In genomic region chr21:43772368-43772870, GRCh38 we compare ENCODE assay signal across 19 cellular contexts. TPM values are rescaled to one million over a fixed set of nuclear protein-coding genes. Genes with fewer than 3 reads are reported as not detected.
A peak's percentile ranks its signal among the peaks of the same experiment; 100 is the strongest.
DNase-seq lines count a peak whose midpoint lies in the region; ATAC-seq and TF ChIP-seq lines count a peak whose summit lies in the region.
"Had no signal": no experiment of that assay in that cellular context is flagged by ENCODE, and none has a peak within 500 bp of the region (broad histone marks: within the 10 kb centered on the region; RNA-seq: fewer than 3 reads in every experiment).

No MANE protein-coding gene starts in this region.

- no peak for TF ChIP-seq EP300 in suprapubic skin (IDR thresholded peaks at IDR 0.05)

- no peaks in the 10 kb centered on the region for H3K27me3 Mint-ChIP-seq in activated CD4-positive, alpha-beta T cell treated with anti-CD3 and anti-CD28 coated beads, Interleukin-2, amount 10 ng/mL, durations not matched to agents 7 days and 5 days

- ATAC-seq in mucosa of descending colon (no peak), HG02973 (IDR thresholded peaks at IDR 0.05; ENCODE audit: unreplicated experiment) (no peak)

- no peak overlapping the region for H3K4me2 ChIP-seq in PC-9

- H3K27ac Mint-ChIP-seq in activated CD4-positive, alpha-beta T cell treated with anti-CD3 and anti-CD28 coated beads, Interleukin-2, amount 10 ng/mL, durations not matched to agents 7 days and 5 days: peak overlapping the region; percentile 50

- peaks cover 34% of the 10 kb centered on the region for H3K79me2 ChIP-seq in PC-9 (ENCODE audit: low read depth)

- no peaks in the 10 kb centered on the region for H3K27me3 ChIP-seq in PC-9 (ENCODE audit: insufficient read depth, low read depth)
- no peaks in the 10 kb centered on the region for H3K27me3 ChIP-seq in suprapubic skin
- H3K27me3 ChIP-seq: MG63 had no signal

- POLR2A ChIA-PET in activated CD4-positive, alpha-beta T cell treated with anti-CD3 and anti-CD28 coated beads, Interleukin-2, amount 10 ng/mL, durations not matched to agents 7 days and 5 days (lab: Charles Lee): no interaction called here
- POLR2A ChIA-PET in PC-9 (lab: Charles Lee; ENCODE audit: unreplicated experiment): interaction anchor here (0.7 kb wide), 1 partner anchor 31 kb away, joined by 3 read pairs; no protein-coding TSS in a partner anchor

- no peaks in the 10 kb centered on the region for H3K9me2 ChIP-seq in PC-9 (ENCODE audit: insufficient read depth)

- H3K9me3 ChIP-seq in PC-9 (ENCODE audit: insufficient read depth, low read depth): no peaks in the 10 kb centered on the region
- H3K9me3 ChIP-seq in mucosa of descending colon: no peaks in the 10 kb centered on the region
- no peaks in the 10 kb centered on the region for H3K9me3 ChIP-seq in suprapubic skin
- H3K9me3 ChIP-seq: MG63 had no signal

- CTCF ChIA-PET in activated CD4-positive, alpha-beta T cell treated with anti-CD3 and anti-CD28 coated beads, Interleukin-2, amount 10 ng/mL, durations not matched to agents 7 days and 5 days (lab: Charles Lee): interaction anchor here (0.6 to 1.6 kb wide), 5 partner anchors 9 to 191 kb away, joined by 3 to 4 read pairs (median 3); partner anchors contain the start of gene RRP1
- CTCF ChIA-PET in PC-9 (lab: Charles Lee): no interaction called here

- peaks cover 4% of the 10 kb centered on the region for H3K9me3 Mint-ChIP-seq in activated CD4-positive, alpha-beta T cell treated with anti-CD3 and anti-CD28 coated beads, Interleukin-2, amount 10 ng/mL, durations not matched to agents 7 days and 5 days

- 75% methylated on average over 7 of the region's 7 CpGs for WGBS in suprapubic skin

- peaks cover 42% of the 10 kb centered on the region for H3K4me1 ChIP-seq in PC-9 (replicated peaks; ENCODE audit: insufficient read depth)
- H3K4me1 ChIP-seq in mucosa of descending colon (ENCODE audit: low read depth): peaks cover 19% of the 10 kb centered on the region
- peaks cover 29% of the 10 kb centered on the region for H3K4me1 ChIP-seq in suprapubic skin

- H3K36me3 Mint-ChIP-seq in activated CD4-positive, alpha-beta T cell treated with anti-CD3 and anti-CD28 coated beads, Interleukin-2, amount 10 ng/mL, durations not matched to agents 7 days and 5 days (ENCODE audit: low read depth): peaks cover 35% of the 10 kb centered on the region

- H3K36me3 ChIP-seq in PC-9 (ENCODE audit: low read depth) (peaks cover 15% of the 10 kb centered on the region), mucosa of descending colon (ENCODE audit: low read depth) (no peaks in the 10 kb centered on the region), suprapubic skin (peaks cover 20% of the 10 kb centered on the region)

- TF ChIP-seq CTCF in PC-9 (conservative IDR thresholded peaks at IDR 0.05) (no peak), epithelial cell of esophagus (IDR thresholded peaks at IDR 0.05; ENCODE audit: insufficient read depth, low read depth, low read length, missing control alignments) (no peak), mucosa of descending colon (IDR thresholded peaks at IDR 0.05) (no peak), suprapubic skin (IDR thresholded peaks at IDR 0.05) (no peak)

- BruUV-seq in PC-9 (replicated peaks; lab: Mats Ljungman, UMichigan): no TSS peak

- intact Hi-C loops in PC-9 (cut with micrococcal nuclease; ENCODE audit: unreplicated experiment) (no loop called here), mucosa of descending colon (cut with DNase I, micrococcal nuclease) (no loop called here)

- no peak overlapping the region for H2AFZ ChIP-seq in PC-9
- H2AFZ ChIP-seq: GM23248 had no signal

- H3K4me1 Mint-ChIP-seq in activated CD4-positive, alpha-beta T cell treated with anti-CD3 and anti-CD28 coated beads, Interleukin-2, amount 10 ng/mL, durations not matched to agents 7 days and 5 days: peaks cover 24% of the 10 kb centered on the region

- TF ChIP-seq POLR2A in suprapubic skin (IDR thresholded peaks at IDR 0.05): no peak

- peaks cover 59% of the 10 kb centered on the region for H3F3A ChIP-seq in PC-9 (ENCODE audit: insufficient read depth, low read depth)

- H3K27ac ChIP-seq in PC-9 (peak overlapping the region; percentile 37; the same call in 1 of the 2 replicates), suprapubic skin (no peak overlapping the region)
- H3K27ac ChIP-seq: C4-2B, GM23248 had no signal

- no peak overlapping the region for H3K4me3 ChIP-seq in PC-9
- no peak overlapping the region for H3K4me3 ChIP-seq in epithelial cell of esophagus (ENCODE audit: low read length)
- no peak overlapping the region for H3K4me3 ChIP-seq in mucosa of descending colon
- no peak overlapping the region for H3K4me3 ChIP-seq in suprapubic skin
- H3K4me3 ChIP-seq: GM23248, MG63 had no signal

- peaks cover 7% of the 10 kb centered on the region for H4K20me1 ChIP-seq in PC-9 (ENCODE audit: insufficient read depth)

- DNase-seq in activated CD4-positive, alpha-beta T cell treated with anti-CD3 and anti-CD28 coated beads, Interleukin-2, amount 10 ng/mL, durations not matched to agents 7 days and 5 days: no peak
- DNase-seq in activated CD4-positive, alpha-beta T cell treated with anti-CD3 and anti-CD28 coated beads, Interleukin-2, amount 50 U/mL, for 1 hour: no peak
- DNase-seq in PC-9 (no peak), epithelial cell of esophagus (ENCODE audit: low read depth) (peak; percentile 53), amniotic stem cell (lab: John Stamatoyannopoulos, UW) (no peak), mucosa of descending colon (no peak), suprapubic skin (ENCODE audit: low spot score in 2 of 2) (no peak)
- DNase-seq: 8988T; DND-41; GM23248; Karpas-422; MG63; NCI-H1092 treated with DMSO at 0.1 percent for 48 hours; NCI-H2107; NCI-H345; NK-92 treated with Interleukin-12 subunit alpha and Interleukin-12 subunit beta, amount 100 ng/mL, for 24 hours; SW 1271 had no signal

- no peak overlapping the region for H3K4me3 Mint-ChIP-seq in activated CD4-positive, alpha-beta T cell treated with anti-CD3 and anti-CD28 coated beads, Interleukin-2, amount 10 ng/mL, durations not matched to agents 7 days and 5 days

RNA-seq across cellular contexts. Expression of gene CSTB, which starts 3.7 kb away (rescaled TPM):
- 10 to 100 TPM; 44.4 to 48.7 TPM for total RNA-seq in activated CD4-positive, alpha-beta T cell treated with anti-CD3 and anti-CD28 coated beads, Interleukin-2, amount 10 ng/mL, durations not matched to agents 7 days and 5 days
- total RNA-seq in PC-9 (2021) (88.5 and 136 TPM in 2 replicates), mucosa of descending colon (10 to 100 TPM; 36.2 to 64.5 (median 56.8) TPM), suprapubic skin (10 to 100 TPM; 17.5 to 39.9 (median 27.9) TPM)

RNA-seq across cellular contexts. Expression of gene RRP1, which starts 17.0 kb away (rescaled TPM):
- 10 to 100 TPM; 25.3 to 28.5 TPM for total RNA-seq in activated CD4-positive, alpha-beta T cell treated with anti-CD3 and anti-CD28 coated beads, Interleukin-2, amount 10 ng/mL, durations not matched to agents 7 days and 5 days
- total RNA-seq in PC-9 (2021): 24.9 and 28.0 TPM in 2 replicates
- total RNA-seq in mucosa of descending colon: 10 to 100 TPM; 15.9 to 16.3 (median 16.3) TPM
- 10 to 100 TPM; 22.5 to 34.6 (median 28.4) TPM for total RNA-seq in suprapubic skin

RNA-seq across cellular contexts. Expression of gene PDXK, which starts 53.5 kb away (rescaled TPM):
- total RNA-seq in activated CD4-positive, alpha-beta T cell treated with anti-CD3 and anti-CD28 coated beads, Interleukin-2, amount 10 ng/mL, durations not matched to agents 7 days and 5 days: 10 to 100 TPM; 74.0 to 81.4 TPM
- total RNA-seq in PC-9 (2021): 175 and 189 TPM in 2 replicates
- total RNA-seq in mucosa of descending colon: 100 to 1,000 TPM; 113 to 179 (median 161) TPM
- total RNA-seq in suprapubic skin: 10 to 100 TPM; 45.0 to 66.0 (median 57.4) TPM
